ENCODE assay signal across 8 cellular contexts in genomic region chr13:30463820-30464495, GRCh38. TPM values are rescaled to one million over a fixed set of nuclear protein-coding genes. Genes with fewer than 3 reads are reported as not detected.
DNase-seq lines count a peak whose midpoint lies in the region; ATAC-seq and TF ChIP-seq lines count a peak whose summit lies in the region.

No MANE protein-coding gene starts in this region.

- peak overlapping the region; percentile 61 to 82 for H3K4me3 ChIP-seq in Panc1 (ENCODE audit: low read depth in 2 of 2, low read length in 2 of 2)

- H3K4me1 ChIP-seq in Panc1 (ENCODE audit: control insufficient read depth, insufficient read depth, low read length) (peaks cover 6% of the 10 kb centered on the region), foreskin keratinocyte (peaks cover 4% of the 10 kb centered on the region)

- CTCF ChIA-PET in Panc1 (lab: Charles Lee): no interaction called here

- TF ChIP-seq CTCF in Panc1 (IDR thresholded peaks at IDR 0.05) (no peak), foreskin keratinocyte (conservative IDR thresholded peaks at IDR 0.05) (no peak)

- DNase-seq in NK-92 treated with Interleukin-12 subunit alpha and Interleukin-12 subunit beta, amount 100 ng/mL, for 24 hours (lab: John Stamatoyannopoulos, UW): peak; percentile 64
- DNase-seq in NK-92 (lab: John Stamatoyannopoulos, UW; ENCODE audit: unreplicated experiment): no peak
- no peak for DNase-seq in Panc1 (ENCODE audit: low read depth, low spot score)
- DNase-seq in activated effector memory CD4-positive, alpha-beta T cell treated with anti-CD3 and anti-CD28 coated beads, Interleukin-2, amount 50 U/mL, for 16 hours: peak; percentile 89
- peak; percentile 19 to 60 for DNase-seq in foreskin keratinocyte
- DNase-seq in occipital lobe (lab: John Stamatoyannopoulos, UW): peak; percentile 41
- peak in 41 of 49 donors; percentile 2 to 85 (median 61) for DNase-seq in substantia nigra (lab: John Stamatoyannopoulos, UW)

- intact Hi-C loops in Panc1 (cut with micrococcal nuclease; ENCODE audit: unreplicated experiment): loop anchor here (10.0 kb wide), 2 partner anchors 111 to 151 kb away; partner anchors contain the start of gene USPL1

- in situ Hi-C loops in Panc1 (cut with HindIII; ENCODE audit: low pct_unique_long_range_greater_than_20kb, low sequenced_read_pairs): no loop called here

- no peaks in the 10 kb centered on the region for H3K27me3 ChIP-seq in Panc1 (ENCODE audit: control insufficient read depth, insufficient read depth, low read length)
- H3K27me3 ChIP-seq in foreskin keratinocyte: no peaks in the 10 kb centered on the region

- H3K9me3 ChIP-seq in Panc1 (ENCODE audit: control insufficient read depth, insufficient read depth, low read depth, low read length): no peaks in the 10 kb centered on the region

- H3K36me3 ChIP-seq in Panc1 (ENCODE audit: control insufficient read depth, insufficient read depth, low read length): peaks cover 33% of the 10 kb centered on the region

- no TSS peak for BruUV-seq in Panc1 (replicated peaks; lab: Mats Ljungman, UMichigan)

- H3K27ac ChIP-seq in Panc1 (ENCODE audit: low read length) (peak overlapping the region; percentile 91), foreskin keratinocyte (peak overlapping the region; percentile 95), substantia nigra (ENCODE audit: low read depth, low read length, poor library complexity, severe bottlenecking) (peak overlapping the region; percentile 94)

- ATAC-seq in HG02943 (IDR thresholded peaks at IDR 0.05; ENCODE audit: low read depth, unreplicated experiment): peak; percentile 28
- ATAC-seq in Panc1: peak; percentile 4
- ATAC-seq in foreskin keratinocyte: no peak

- POLR2A ChIA-PET in Panc1 (lab: Charles Lee): no interaction called here

RNA-seq across cellular contexts. Expression of gene HMGB1, which starts 1.8 kb away (rescaled TPM):
- 386 TPM for total RNA-seq in Panc1 (2021; ENCODE audit: unreplicated experiment)
- 255 TPM for polyA plus RNA-seq in Panc1 (2012; ENCODE audit: insufficient read length)
- 501 and 571 TPM in 2 replicates for total RNA-seq in foreskin keratinocyte
- polyA plus RNA-seq in foreskin keratinocyte: 415 and 516 TPM in 2 replicates
- total RNA-seq in occipital lobe: 295 TPM

RNA-seq across cellular contexts. Expression of gene UBE2L5, which starts 41.7 kb away (rescaled TPM):
- total RNA-seq in Panc1 (2021; ENCODE audit: unreplicated experiment) (not detected), foreskin keratinocyte (not detected in 2 replicates), occipital lobe (not detected)
- 0.76 TPM for polyA plus RNA-seq in Panc1 (2012; ENCODE audit: insufficient read length)
- not detected in 2 replicates for polyA plus RNA-seq in foreskin keratinocyte

Comparison
In these comparisons a context has a peak if more than half of its experiments do, and no peak if none do; other contexts are left out.
1. DNase-seq: peak in NK-92 treated with Interleukin-12 subunit alpha and Interleukin-12 subunit beta, amount 100 ng/mL, for 24 hours (single experiment), activated effector memory CD4-positive, alpha-beta T cell treated with anti-CD3 and anti-CD28 coated beads, Interleukin-2, amount 50 U/mL, for 16 hours (single experiment), foreskin keratinocyte (2 of 2), occipital lobe (single experiment) and substantia nigra (41 of 49); none in NK-92 (single experiment) and Panc1 (single experiment).
2. Peak in every context shown above with its lines, with median percentiles within 50 percentile points of each other: H3K27ac ChIP-seq.